ENCODE assay signal across 16 cellular contexts in genomic region chr11:31903225-31904074, GRCh38.
"Had no signal": no experiment of that assay in that cellular context is flagged by ENCODE, and none has a peak within 500 bp of the region (broad histone marks: within the 10 kb centered on the region; RNA-seq: fewer than 3 reads in every experiment).

No MANE protein-coding gene starts in this region.

- H3K36me3 ChIP-seq: ovary, tibial nerve, uterus had no signal

- ATAC-seq: foreskin keratinocyte; natural killer cell; stimulated activated naive CD8-positive, alpha-beta T cell treated with anti-CD3 and anti-CD28 coated beads, Interleukin-15, Interleukin-2, amounts not matched to agents 100 U/mL and 50 U/mL, for 24 hours; T-helper 17 cell had no signal

- H3K27ac ChIP-seq: dorsolateral prefrontal cortex, epithelial cell of prostate, foreskin keratinocyte, ovary, tibial nerve, uterus, VCaP had no signal

- H3K4me3 ChIP-seq: dorsolateral prefrontal cortex, ovary, tibial nerve, uterus had no signal

- DNase-seq: activated CD4-positive, CD25-positive, alpha-beta regulatory T cell treated with anti-CD3 and anti-CD28 coated beads, Interleukin-2, amount 50 U/mL, for 72 hours; activated gamma-delta T cell treated with Interleukin-2 at 50 U/mL for 16 hours; caudate nucleus; dorsolateral prefrontal cortex; endodermal cell; foreskin keratinocyte; kidney; natural killer cell; ovary; stimulated activated naive CD8-positive, alpha-beta T cell treated with anti-CD3 and anti-CD28 coated beads, Interleukin-15, Interleukin-2, amounts not matched to agents 100 U/mL and 50 U/mL, for 24 hours; T-helper 17 cell; uterus had no signal

- H3K27me3 ChIP-seq: foreskin keratinocyte, ovary, tibial nerve, uterus had no signal

- H3K4me1 ChIP-seq: foreskin keratinocyte, tibial nerve, uterus had no signal

- H3K27ac Mint-ChIP-seq: activated naive CD8-positive, alpha-beta T cell; endodermal cell; natural killer cell; T-helper 17 cell had no signal

- H3K36me3 Mint-ChIP-seq: activated naive CD8-positive, alpha-beta T cell; natural killer cell had no signal

- H3K9me3 ChIP-seq: uterus had no signal
